33 cellular contexts compared by ENCODE assay signal in genomic region chr1:91624331-91624730, GRCh38.
"Had no signal": no experiment of that assay in that cellular context is flagged by ENCODE, and none has a peak within 500 bp of the region (broad histone marks: within the 10 kb centered on the region; RNA-seq: fewer than 3 reads in every experiment).

No MANE protein-coding gene starts in this region.

- FAIRE-seq: astrocyte, bronchial epithelial cell had no signal

- H3K4me3 ChIP-seq: adrenal gland, ascending aorta, body of pancreas, breast epithelium, cardiac muscle cell had no signal

- H3K27ac ChIP-seq: adrenal gland, ascending aorta, body of pancreas, brain microvascular endothelial cell, breast epithelium, cardiac muscle cell had no signal

- H3K27me3 ChIP-seq: adrenal gland, ascending aorta, body of pancreas, brain microvascular endothelial cell, breast epithelium, cardiac muscle cell had no signal

- H3K4me1 ChIP-seq: breast epithelium had no signal

- H3K9me3 ChIP-seq: adrenal gland, ascending aorta, body of pancreas, breast epithelium had no signal

- DNase-seq: activated effector memory CD4-positive, alpha-beta T cell treated with anti-CD3 and anti-CD28 coated beads, Interleukin-2, amount 50 U/mL, for 16 hours; activated effector memory CD4-positive, alpha-beta T cell treated with Interleukin-2 at 50 U/mL for 16 hours; activated gamma-delta T cell; activated gamma-delta T cell treated with Interleukin-2 at 50 U/mL for 16 hours; activated naive CD4-positive, alpha-beta T cell; activated naive CD4-positive, alpha-beta T cell treated with anti-CD3 and anti-CD28 coated beads for 36 hours; activated naive CD4-positive, alpha-beta T cell treated with anti-CD3 and anti-CD28 coated beads, Interleukin-2, amount 10 ng/mL, durations not matched to agents 7 days and 5 days; activated naive CD4-positive, alpha-beta T cell treated with anti-CD3 and anti-CD28 coated beads, Interleukin-2, amount 50 U/mL, for 16 hours; activated naive CD4-positive, alpha-beta T cell treated with Interleukin-2 at 50 U/mL for 16 hours; activated naive CD8-positive, alpha-beta T cell treated with anti-CD3 and anti-CD28 coated beads for 36 hours; activated naive CD8-positive, alpha-beta T cell treated with anti-CD3 and anti-CD28 coated beads, Interleukin-2, amount 10 ng/mL, durations not matched to agents 7 days and 5 days; activated naive CD8-positive, alpha-beta T cell treated with anti-CD3 and anti-CD28 coated beads, Interleukin-2, amount 50 U/mL, for 24 hours; activated T-cell treated with anti-CD3 and anti-CD28 coated beads, Interleukin-2, amount 50 U/mL, for 24 hours; activated T-cell treated with anti-CD3 and anti-CD28 coated beads, Interleukin-2, amount 50 U/mL, for 4 hours; activated T-cell treated with anti-CD3 and anti-CD28 coated beads, Interleukin-2, amount 50 U/mL, for 48 hours; activated T-cell treated with anti-CD3 and anti-CD28 coated beads, Interleukin-2, amount 50 U/mL, for 72 hours; adrenal gland; amniotic stem cell; amygdala; anterior cingulate cortex; aorta; body of pancreas; brain microvascular endothelial cell; caudate nucleus; central memory CD4-positive, alpha-beta T cell; cerebellar nuclear complex had no signal

- H3K36me3 ChIP-seq: adrenal gland, ascending aorta, brain microvascular endothelial cell, breast epithelium, cardiac muscle cell had no signal

- ATAC-seq: activated naive CD4-positive, alpha-beta T cell treated with anti-CD3 and anti-CD28 coated beads, Interleukin-2, amount 50 U/mL, for 72 hours; activated naive CD8-positive, alpha-beta T cell treated with anti-CD3 and anti-CD28 coated beads, Interleukin-2, amount 50 U/mL, for 24 hours; activated T-cell treated with anti-CD3 and anti-CD28 coated beads, Interleukin-2, amount 50 U/mL, for 4 hours; activated T-cell treated with anti-CD3 and anti-CD28 coated beads, Interleukin-2, amount 50 U/mL, for 72 hours; activated T-helper 17 cell treated with anti-CD3 and anti-CD28 coated beads, Interleukin-2, amount 50 U/mL, for 72 hours; body of pancreas had no signal
